In genomic region chrY:8151561-8151960, GRCh38 we compare ENCODE assay signal across 17 cellular contexts.
"Had no signal": no experiment of that assay in that cellular context is flagged by ENCODE, and none has a peak within 500 bp of the region (broad histone marks: within the 10 kb centered on the region; RNA-seq: fewer than 3 reads in every experiment).

No MANE protein-coding gene starts in this region.

- H3K27me3 ChIP-seq: MG63 had no signal

- DNase-seq: KBM-7, MG63, NCI-H1092, NCI-H1105 treated with DMSO at 0.1 percent for 48 hours, NCI-H1417 treated with DMSO at 0.1 percent for 48 hours, NCI-H146, NCI-H1694 treated with DMSO at 0.1 percent for 48 hours, NCI-H1930, NCI-H2081, NCI-H2107, NCI-H2227 treated with DMSO at 0.1 percent for 48 hours, NCI-H524, NCI-H526 treated with DMSO at 0.1 percent for 48 hours, NCI-H748 treated with DMSO at 0.1 percent for 48 hours, RPMI8226, SHP77, SK-N-SH had no signal

- H3K36me3 ChIP-seq: MG63 had no signal

- H3K4me3 ChIP-seq: MG63 had no signal

- H3K9me3 ChIP-seq: MG63, SK-N-SH had no signal
